20 cellular contexts compared by ENCODE assay signal in the genomic region with DNA sequence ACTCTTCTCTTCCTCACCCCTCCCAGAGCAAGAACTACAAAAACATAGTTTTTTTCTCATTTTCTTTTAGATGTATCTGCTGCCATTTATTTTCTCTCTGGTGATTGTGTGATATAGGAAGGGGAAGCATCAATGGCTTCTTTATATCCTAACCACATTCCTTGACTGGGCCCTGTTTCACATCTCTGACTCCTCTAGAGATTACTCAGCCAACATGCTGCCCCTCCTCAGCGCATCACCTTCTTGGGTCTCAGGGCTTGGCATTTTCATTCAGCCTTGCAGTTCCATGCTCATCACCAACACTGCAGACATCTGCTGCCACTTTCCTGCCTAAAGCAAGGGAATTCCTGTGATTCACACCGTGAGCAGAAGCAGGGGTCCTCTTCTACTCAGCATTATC.
DNase-seq lines count a peak whose midpoint lies in the region; ATAC-seq, FAIRE-seq and TF ChIP-seq lines count a peak whose summit lies in the region.
"Had no signal": no experiment of that assay in that cellular context is flagged by ENCODE, and none has a peak within 500 bp of the region (broad histone marks: within the 10 kb centered on the region; RNA-seq: fewer than 3 reads in every experiment).

No MANE protein-coding gene starts in this region.

- no peak for FAIRE-seq in H54 (lab: Jason Lieb, UNC)
- FAIRE-seq: HepG2 had no signal

- no peaks in the 10 kb centered on the region for H3K79me2 ChIP-seq in SK-N-SH (ENCODE audit: insufficient read depth)
- no peaks in the 10 kb centered on the region for H3K79me2 ChIP-seq in KMS-11 (ENCODE audit: insufficient read depth, low read depth)

- H3K9me3 ChIP-seq in SK-N-SH (no peaks in the 10 kb centered on the region), spleen (no peaks in the 10 kb centered on the region)

- no peak for TF ChIP-seq EP300 in SK-N-SH (IDR thresholded peaks at IDR 0.05; ENCODE audit: borderline replicate concordance in 1 of 2, low read depth in 1 of 2, low read length in 1 of 2)

- no peak overlapping the region for H3K27ac Mint-ChIP-seq in stimulated activated naive B cell treated with anti-CD40 and anti-IgM and Interleukin-4, amounts not matched to agents 10 μg/mL and 1 μg/mL and 100 μg/mL, for 72 hours

- no peak for TF ChIP-seq RAD21 in SK-N-SH (IDR thresholded peaks at IDR 0.05; ENCODE audit: low read length)

- TF ChIP-seq CTCF in SK-N-SH (IDR thresholded peaks at IDR 0.05) (no peak), KMS-11 (conservative IDR thresholded peaks at IDR 0.05; ENCODE audit: low read depth, low read length) (no peak), foreskin keratinocyte (conservative IDR thresholded peaks at IDR 0.05) (no peak), spleen (IDR thresholded peaks at IDR 0.05 in 8 of 11, conservative IDR thresholded peaks at IDR 0.05 in 3 of 11) (no peak)

- POLR2A ChIA-PET in SK-N-SH (lab: Yijun Ruan, JAX) = no interaction called here

- 80% methylated on average over 2 of the region's 2 CpGs for WGBS in SK-N-SH (ENCODE audit: low lambda C conversion rate)
- 83 to 98% (median 92%) methylated on average over 2 of the region's 2 CpGs for WGBS in spleen, 5 donors

- H3K4me3 ChIP-seq in SK-N-SH (ENCODE audit: low read depth in 2 of 2, low read length in 1 of 2) (no peak overlapping the region), KMS-11 (IDR thresholded peaks at IDR 0.05; ENCODE audit: insufficient read depth, low read depth, low read length) (no peak overlapping the region), spleen (no peak overlapping the region)

- CTCF ChIA-PET in SK-N-SH (lab: Yijun Ruan, JAX) = no interaction called here

- H3K36me3 Mint-ChIP-seq in stimulated activated naive B cell treated with anti-CD40 and anti-IgM and Interleukin-4, amounts not matched to agents 10 μg/mL and 1 μg/mL and 100 μg/mL, for 72 hours = peaks cover 3 to 4% of the 10 kb centered on the region in 2 donors

- H3K27me3 Mint-ChIP-seq in stimulated activated naive B cell treated with anti-CD40 and anti-IgM and Interleukin-4, amounts not matched to agents 10 μg/mL and 1 μg/mL and 100 μg/mL, for 72 hours = no peaks in the 10 kb centered on the region

- TF ChIP-seq POLR2A in H54 (IDR thresholded peaks at IDR 0.05; ENCODE audit: low read depth, low read length) (no peak), spleen (IDR thresholded peaks at IDR 0.05) (no peak)

- no peak overlapping the region for H3K27ac ChIP-seq in SK-N-SH (ENCODE audit: low read depth in 2 of 2, low read length in 1 of 2)
- no peak overlapping the region; the same call in 1 of the 2 replicates for H3K27ac ChIP-seq in KMS-11
- H3K27ac ChIP-seq in foreskin keratinocyte = no peak overlapping the region
- H3K27ac ChIP-seq in spleen = no peak overlapping the region
- H3K27ac ChIP-seq: 22Rv1 had no signal

- no peak overlapping the region for H3K9ac ChIP-seq in SK-N-SH
- H3K9ac ChIP-seq in KMS-11 = no peak overlapping the region

- ATAC-seq in SK-N-SH treated with all-trans-retinoic acid at 6 μM for 48 hours (no peak), foreskin keratinocyte (peak; percentile 53)
- ATAC-seq in stimulated activated naive B cell treated with anti-CD40 and anti-IgM and Interleukin-4, amounts not matched to agents 10 μg/mL and 1 μg/mL and 100 μg/mL, for 72 hours (replicated peaks) = peak; percentile 60 to 67
- ATAC-seq: HepG2 had no signal

- H3K4me2 ChIP-seq in SK-N-SH (no peak overlapping the region), KMS-11 (peak overlapping the region; percentile 24)

- no peaks in the 10 kb centered on the region for H3K9me2 ChIP-seq in SK-N-SH

- peaks cover 0 to 1% of the 10 kb centered on the region in 2 donors for H3K4me1 Mint-ChIP-seq in stimulated activated naive B cell treated with anti-CD40 and anti-IgM and Interleukin-4, amounts not matched to agents 10 μg/mL and 1 μg/mL and 100 μg/mL, for 72 hours

- H2AFZ ChIP-seq in SK-N-SH (ENCODE audit: low read depth) (no peak overlapping the region), KMS-11 (ENCODE audit: low read depth) (no peak overlapping the region)

- H3K27me3 ChIP-seq in SK-N-SH (ENCODE audit: insufficient read depth) = no peaks in the 10 kb centered on the region
- no peaks in the 10 kb centered on the region for H3K27me3 ChIP-seq in KMS-11 (ENCODE audit: insufficient read depth, low read depth)
- H3K27me3 ChIP-seq in foreskin keratinocyte = no peaks in the 10 kb centered on the region
- no peaks in the 10 kb centered on the region for H3K27me3 ChIP-seq in spleen (replicated peaks in 1 of 7)

- H4K20me1 ChIP-seq in SK-N-SH (ENCODE audit: insufficient read depth) (no peaks in the 10 kb centered on the region), KMS-11 (ENCODE audit: insufficient read depth) (no peaks in the 10 kb centered on the region)

- H3K9me3 Mint-ChIP-seq in stimulated activated naive B cell treated with anti-CD40 and anti-IgM and Interleukin-4, amounts not matched to agents 10 μg/mL and 1 μg/mL and 100 μg/mL, for 72 hours = no peaks in the 10 kb centered on the region

- peaks cover 0 to 13% of the 10 kb centered on the region in 2 experiments; a peak in 2 of 4 replicates for H3K4me1 ChIP-seq in SK-N-SH (ENCODE audit: control insufficient read depth in 1 of 2, insufficient read depth in 2 of 2, low read depth in 1 of 2, low read length in 1 of 2)
- peaks cover 63% of the 10 kb centered on the region for H3K4me1 ChIP-seq in KMS-11 (ENCODE audit: low read depth, poor library complexity, severe bottlenecking)
- H3K4me1 ChIP-seq in foreskin keratinocyte = no peaks in the 10 kb centered on the region
- H3K4me1 ChIP-seq in spleen = no peaks in the 10 kb centered on the region

- H3K36me3 ChIP-seq in SK-N-SH (replicated peaks in 1 of 2; ENCODE audit: control insufficient read depth in 1 of 2, insufficient read depth in 2 of 2, low read length in 1 of 2) (no peaks in the 10 kb centered on the region), KMS-11 (ENCODE audit: insufficient read depth) (no peaks in the 10 kb centered on the region), spleen (no peaks in the 10 kb centered on the region)

- intact Hi-C loops in spleen (cut with DNase I; ENCODE audit: low total_unique reads) = no loop called here

- H3K4me3 Mint-ChIP-seq in stimulated activated naive B cell treated with anti-CD40 and anti-IgM and Interleukin-4, amounts not matched to agents 10 μg/mL and 1 μg/mL and 100 μg/mL, for 72 hours = no peak overlapping the region

- DNase-seq in SK-N-SH = no peak
- DNase-seq in foreskin keratinocyte = no peak
- DNase-seq in stimulated activated naive B cell treated with anti-CD40 and anti-IgM and Interleukin-4, amounts not matched to agents 10 μg/mL and 1 μg/mL and 100 μg/mL, for 72 hours = no peak
- no peak for DNase-seq in H54 (ENCODE audit: insufficient read length, low spot score)
- DNase-seq in activated CD8-positive, alpha-beta memory T cell treated with anti-CD3 and anti-CD28 coated beads, Interleukin-2, amount 50 U/mL, for 48 hours = no peak
- DNase-seq in spleen = no peak
- DNase-seq: AML-193, DMS79 treated with DMSO at 0.1 percent for 48 hours, GOT3, KBM-7, NCI-H1417 treated with DMSO at 0.1 percent for 48 hours, NCI-H187 treated with DMSO at 0.1 percent for 48 hours, NCI-H2227 treated with DMSO at 0.1 percent for 48 hours, NCI-H510A treated with DMSO at 0.1 percent for 48 hours, NCI-H774, SHP77 treated with DMSO at 0.1 percent for 48 hours had no signal

- no peaks in the 10 kb centered on the region for H3F3A ChIP-seq in SK-N-SH (replicated peaks; ENCODE audit: insufficient read depth)

TF ChIP-seq in SK-N-SH, 30 proteins besides CTCF, POLR2A, EP300 and RAD21:
- TF ChIP-seq, protein P1, sequence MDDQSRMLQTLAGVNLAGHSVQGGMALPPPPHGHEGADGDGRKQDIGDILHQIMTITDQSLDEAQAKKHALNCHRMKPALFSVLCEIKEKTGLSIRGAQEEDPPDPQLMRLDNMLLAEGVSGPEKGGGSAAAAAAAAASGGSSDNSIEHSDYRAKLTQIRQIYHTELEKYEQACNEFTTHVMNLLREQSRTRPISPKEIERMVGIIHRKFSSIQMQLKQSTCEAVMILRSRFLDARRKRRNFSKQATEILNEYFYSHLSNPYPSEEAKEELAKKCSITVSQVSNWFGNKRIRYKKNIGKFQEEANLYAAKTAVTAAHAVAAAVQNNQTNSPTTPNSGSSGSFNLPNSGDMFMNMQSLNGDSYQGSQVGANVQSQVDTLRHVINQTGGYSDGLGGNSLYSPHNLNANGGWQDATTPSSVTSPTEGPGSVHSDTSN (IDR thresholded peaks at IDR 0.05) = 0 out of 2 replicates have a peak, but pooled peaks have one; percentile 18
- TF ChIP-seq FOSL2 (IDR thresholded peaks at IDR 0.05; ENCODE audit: borderline replicate concordance, low read depth) = peak; percentile 22; the same call in 1 of the 2 replicates
- TF ChIP-seq SIN3A (IDR thresholded peaks at IDR 0.05; ENCODE audit: borderline replicate concordance, low read depth, low read length) = no peak
- TF ChIP-seq JUND (IDR thresholded peaks at IDR 0.05) = peak; percentile 10; the same call in 1 of the 2 replicates
- TF ChIP-seq CHD2 (IDR thresholded peaks at IDR 0.05; ENCODE audit: low read length, partially characterized antibody) = no peak
- peak; percentile 57 for TF ChIP-seq TCF12 (IDR thresholded peaks at IDR 0.05)

TF ChIP-seq in SK-N-SH treated with all-trans-retinoic acid at 6 μM for 48 hours, 23 proteins besides CTCF, POLR2A, EP300 and RAD21 (continues in another document):
- TF ChIP-seq ARNTL (CRISPR knock-in tag; IDR thresholded peaks at IDR 0.05; ENCODE audit: borderline replicate concordance, low read depth) (no peak), GLIS3 (CRISPR knock-in tag; IDR thresholded peaks at IDR 0.05) (no peak), ZFP3 (CRISPR knock-in tag; IDR thresholded peaks at IDR 0.05) (no peak), ISL1 (CRISPR knock-in tag; IDR thresholded peaks at IDR 0.05) (no peak)
